Comparison of ENCODE assay signal across 19 cellular contexts in the genomic region with DNA sequence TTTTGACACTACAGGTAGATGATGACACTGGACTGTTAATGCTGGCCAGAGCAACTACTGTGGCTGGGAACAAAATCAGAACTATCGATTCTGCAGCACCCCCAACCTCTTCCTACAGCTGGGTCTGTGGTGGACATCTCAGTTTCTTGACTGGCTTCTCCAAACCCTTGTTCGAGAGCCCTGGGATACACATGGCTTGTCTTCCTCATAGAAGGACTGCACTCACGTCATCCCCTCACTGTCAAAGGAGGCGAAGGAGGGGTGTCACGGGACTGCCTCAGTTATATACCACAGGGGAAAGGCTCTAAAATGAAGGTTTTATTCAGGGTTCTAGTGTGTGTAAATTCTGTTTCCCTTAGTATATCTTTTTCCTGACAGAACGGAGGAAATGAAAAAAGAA. TPM values are rescaled to one million over a fixed set of nuclear protein-coding genes. Genes with fewer than 3 reads are reported as not detected.
DNase-seq lines count a peak whose midpoint lies in the region; ATAC-seq, FAIRE-seq and TF ChIP-seq lines count a peak whose summit lies in the region.
"Had no signal": no experiment of that assay in that cellular context is flagged by ENCODE, and none has a peak within 500 bp of the region (broad histone marks: within the 10 kb centered on the region; RNA-seq: fewer than 3 reads in every experiment).

No MANE protein-coding gene starts in this region.

- no peak for DNase-seq in H9
- no peak for DNase-seq in chondrocyte (ENCODE audit: low spot score)
- no peak for DNase-seq in right cardiac atrium
- DNase-seq in gastrocnemius medialis: no peak
- no peak for DNase-seq in HAP-1 (ENCODE audit: low spot score in 2 of 2)
- DNase-seq in trophoblast cell: no peak
- DNase-seq in activated CD4-positive, CD25-positive, alpha-beta regulatory T cell (lab: John Stamatoyannopoulos, UW): no peak
- no peak for DNase-seq in RCC 7860 (ENCODE audit: low spot score)
- DNase-seq: activated naive CD4-positive, alpha-beta T cell treated with Interleukin-2 at 50 U/mL for 16 hours; CD4-positive, alpha-beta memory T cell; DND-41; islet precursor cell; Kasumi-1; NCI-H1105; NCI-H774; SK-N-SH; stimulated activated CD4-positive, alpha-beta T cell treated with anti-CD3 and anti-CD28 coated beads, Interleukin-4, amount 100 ng/mL, for 24 hours had no signal

- intact Hi-C loops in right cardiac atrium (cut with DNase I) (no loop called here), gastrocnemius medialis (cut with DNase I; ENCODE audit: low total_unique reads) (loop anchor here (5.0 kb wide), 1 partner anchor 143 kb away; no protein-coding TSS in a partner anchor)

- H2BK15ac ChIP-seq in H9 (ENCODE audit: low read depth, low read length): no peak overlapping the region

- H3K56ac ChIP-seq in H9 (ENCODE audit: insufficient read length, low read depth, low read length): no peak overlapping the region

- H2BK120ac ChIP-seq in H9 (ENCODE audit: low read depth, low read length, poor library complexity, severe bottlenecking): no peak overlapping the region
- no peak overlapping the region for H2BK120ac ChIP-seq in trophoblast cell (ENCODE audit: insufficient read depth, low read length, poor library complexity)

- no peaks in the 10 kb centered on the region for H3K27me3 ChIP-seq in H9 (ENCODE audit: insufficient read depth, low read length)
- H3K27me3 ChIP-seq in right cardiac atrium (ENCODE audit: control insufficient read depth, insufficient read depth): no peaks in the 10 kb centered on the region
- H3K27me3 ChIP-seq in gastrocnemius medialis: no peaks in the 10 kb centered on the region
- H3K27me3 ChIP-seq in HAP-1 (ENCODE audit: low read depth): no peaks in the 10 kb centered on the region
- no peaks in the 10 kb centered on the region for H3K27me3 ChIP-seq in trophoblast cell (ENCODE audit: insufficient read depth, low read length)

- peak overlapping the region; percentile 22 to 25 (median 24); a peak in 1 of 7 replicates for H3K27ac Mint-ChIP-seq in H9
- H3K27ac Mint-ChIP-seq in chondrocyte (ENCODE audit: unreplicated experiment): peak overlapping the region; percentile 93
- H3K27ac Mint-ChIP-seq: dendritic cell treated with granulocyte-macrophage colony-stimulating factor and Interleukin-4, amounts not matched to agents 40 ng/mL and 50 ng/mL, for 4 days had no signal

- H3K4me1 ChIP-seq in H9 (ENCODE audit: insufficient read depth, low read length) (no peaks in the 10 kb centered on the region; the same call in 1 of the 2 replicates), right cardiac atrium (ENCODE audit: control insufficient read depth, insufficient read depth, low read length) (peaks cover 9% of the 10 kb centered on the region), gastrocnemius medialis (peaks cover 20 to 36% of the 10 kb centered on the region in 2 donors), HAP-1 (peaks cover 23% of the 10 kb centered on the region), trophoblast cell (ENCODE audit: control insufficient read depth in 1 of 2, insufficient read depth in 2 of 2, low read length in 2 of 2) (no peaks in the 10 kb centered on the region)

- in situ Hi-C loops in gastrocnemius medialis (cut with MboI; ENCODE audit: low sequenced_read_pairs in 4 of 4): no loop called here
- in situ Hi-C loops in HAP-1 (cut with MboI; ENCODE audit: low sequenced_read_pairs): no loop called here

- H2AFZ ChIP-seq in H9 (ENCODE audit: low read length) (no peak overlapping the region), trophoblast cell (ENCODE audit: insufficient read depth, low read length, poor library complexity) (no peak overlapping the region)

- H3K14ac ChIP-seq in H9 (ENCODE audit: insufficient read depth, low read length) (no peak overlapping the region), trophoblast cell (ENCODE audit: low read length) (no peak overlapping the region)

- H3K36me3 Mint-ChIP-seq in H9 (ENCODE audit: insufficient read depth in 1 of 3, low read depth in 3 of 3) (peaks cover 11 to 26% (median 16%) of the 10 kb centered on the region in 3 experiments; a peak in 6 of 7 replicates), chondrocyte (ENCODE audit: low read depth) (peaks cover 10% of the 10 kb centered on the region)

- H3K9me3 ChIP-seq in H9 (ENCODE audit: control insufficient read depth, low read depth, low read length) (no peaks in the 10 kb centered on the region), right cardiac atrium (ENCODE audit: control insufficient read depth, low read length) (no peaks in the 10 kb centered on the region), gastrocnemius medialis (no peaks in the 10 kb centered on the region), HAP-1 (no peaks in the 10 kb centered on the region), trophoblast cell (ENCODE audit: insufficient read depth, low read depth, low read length) (no peaks in the 10 kb centered on the region)
- H3K9me3 ChIP-seq: SK-N-SH had no signal

- no peak overlapping the region for H4K12ac ChIP-seq in trophoblast cell (ENCODE audit: low read depth, low read length)

- H3K23me2 ChIP-seq in H9 (ENCODE audit: insufficient read length, low read depth, low read length, poor library complexity, severe bottlenecking): no peaks in the 10 kb centered on the region

- H3K9ac ChIP-seq in H9 (ENCODE audit: extremely low read depth, insufficient read length, low read length) (no peak overlapping the region), trophoblast cell (ENCODE audit: low read length) (no peak overlapping the region)
- H3K9ac ChIP-seq: SK-N-SH had no signal

- H3K4me3 ChIP-seq in right cardiac atrium (ENCODE audit: low read length) (no peak overlapping the region), gastrocnemius medialis (no peak overlapping the region), HAP-1 (no peak overlapping the region), trophoblast cell (ENCODE audit: low read depth, low read length) (no peak overlapping the region)

- H3K4me1 Mint-ChIP-seq in H9 (peaks cover 9 to 17% of the 10 kb centered on the region in 2 experiments), chondrocyte (ENCODE audit: low read depth) (peaks cover 90% of the 10 kb centered on the region)

- H3K23ac ChIP-seq in H9 (ENCODE audit: insufficient read length, low read depth, low read length): no peak overlapping the region
- no peak overlapping the region for H3K23ac ChIP-seq in trophoblast cell (ENCODE audit: low read length)

- no peak overlapping the region for H3K4ac ChIP-seq in H9 (ENCODE audit: low read depth, low read length)
- H3K4ac ChIP-seq in trophoblast cell (ENCODE audit: low read depth, low read length): no peak overlapping the region

- H3K27ac ChIP-seq in H9 (ENCODE audit: insufficient read length, low read depth, low read length) (no peak overlapping the region), right cardiac atrium (ENCODE audit: low read length) (peak overlapping the region; percentile 64), gastrocnemius medialis (peak overlapping the region; percentile 0 to 80 (median 18)), trophoblast cell (ENCODE audit: low read depth, low read length) (no peak overlapping the region)

- H3K4me2 ChIP-seq in H9 (ENCODE audit: insufficient read depth, insufficient read length, low read length): no peak overlapping the region
- H3K4me2 ChIP-seq in trophoblast cell (ENCODE audit: low read length): no peak overlapping the region
- H3K4me2 ChIP-seq: SK-N-SH had no signal

- H3K18ac ChIP-seq in H9 (ENCODE audit: insufficient read length, low read depth, low read length): no peak overlapping the region
- H3K18ac ChIP-seq in trophoblast cell (ENCODE audit: low read length): no peak overlapping the region

- H4K91ac ChIP-seq in H9 (ENCODE audit: insufficient read length, low read depth, low read length) (no peak overlapping the region), trophoblast cell (ENCODE audit: low read depth, low read length) (no peak overlapping the region)

- no peak overlapping the region for H3T11ph ChIP-seq in H9 (ENCODE audit: low read length)

- H3K9me3 Mint-ChIP-seq in H9 (no peaks in the 10 kb centered on the region), chondrocyte (ENCODE audit: low read depth) (no peaks in the 10 kb centered on the region)
- H3K9me3 Mint-ChIP-seq: CD4-positive, alpha-beta memory T cell; dendritic cell treated with granulocyte-macrophage colony-stimulating factor and Interleukin-4, amounts not matched to agents 40 ng/mL and 50 ng/mL, for 4 days had no signal

- H2AK5ac ChIP-seq in H9 (ENCODE audit: insufficient read length, low read length) (no peak overlapping the region), trophoblast cell (ENCODE audit: low read length) (no peak overlapping the region)

- no peak overlapping the region for H2BK12ac ChIP-seq in H9 (ENCODE audit: insufficient read length, low read depth, low read length)
- H2BK12ac ChIP-seq in trophoblast cell (ENCODE audit: low read length): no peak overlapping the region

- no peaks in the 10 kb centered on the region for H4K20me1 ChIP-seq in H9 (ENCODE audit: control insufficient read depth, insufficient read depth, insufficient read length)

- H4K8ac ChIP-seq in H9 (replicated peaks; ENCODE audit: insufficient read length, low read depth, low read length) (no peak overlapping the region), trophoblast cell (ENCODE audit: low read depth, low read length) (no peak overlapping the region)

- no peak overlapping the region for H4K5ac ChIP-seq in H9 (ENCODE audit: insufficient read length, low read depth, low read length)

- H3K27me3 Mint-ChIP-seq in H9 (ENCODE audit: low read depth) (no peaks in the 10 kb centered on the region), chondrocyte (ENCODE audit: low read depth) (no peaks in the 10 kb centered on the region)
- H3K27me3 Mint-ChIP-seq: CD4-positive, alpha-beta memory T cell; dendritic cell treated with granulocyte-macrophage colony-stimulating factor and Interleukin-4, amounts not matched to agents 40 ng/mL and 50 ng/mL, for 4 days had no signal

- no peak for TF ChIP-seq POLR2A in gastrocnemius medialis (IDR thresholded peaks at IDR 0.05)

- ATAC-seq in right cardiac atrium (peak; percentile 20 to 49), gastrocnemius medialis (no peak)
- ATAC-seq: Panc1 had no signal

- no CpG with 5 or more reads among the region's 6 CpGs for WGBS in H9 (ENCODE audit: extremely low coverage, insufficient read length, low lambda C conversion rate)
- WGBS in right cardiac atrium: 61% methylated on average over 6 of the region's 6 CpGs
- no CpG with 5 or more reads among the region's 6 CpGs for WGBS in trophoblast cell (ENCODE audit: extremely low coverage, insufficient coverage, insufficient read length)

- no peak overlapping the region for H2BK5ac ChIP-seq in H9 (ENCODE audit: insufficient read length, low read length)
- no peak overlapping the region for H2BK5ac ChIP-seq in trophoblast cell (ENCODE audit: low read depth, low read length, poor library complexity)

- no peak overlapping the region for H3K4me3 Mint-ChIP-seq in H9
- no peak overlapping the region for H3K4me3 Mint-ChIP-seq in chondrocyte (ENCODE audit: unreplicated experiment)
- H3K4me3 Mint-ChIP-seq: CD4-positive, alpha-beta memory T cell; dendritic cell treated with granulocyte-macrophage colony-stimulating factor and Interleukin-4, amounts not matched to agents 40 ng/mL and 50 ng/mL, for 4 days had no signal

- no peak for FAIRE-seq in RCC 7860 (lab: Jason Lieb, UNC)

- H3K36me3 ChIP-seq in gastrocnemius medialis (peaks cover 0 to 13% of the 10 kb centered on the region in 2 donors), HAP-1 (replicated peaks) (peaks cover 33% of the 10 kb centered on the region), trophoblast cell (ENCODE audit: control insufficient read depth in 1 of 2, insufficient read depth in 2 of 2, low read length in 2 of 2) (peaks cover 12 to 28% of the 10 kb centered on the region in 2 experiments)

- H2BK20ac ChIP-seq in H9 (ENCODE audit: low read depth, low read length, poor library complexity, severe bottlenecking): no peak overlapping the region

- H3K79me1 ChIP-seq in H9 (ENCODE audit: insufficient read depth, low read depth, low read length, poor library complexity, severe bottlenecking) (peaks cover 3% of the 10 kb centered on the region), trophoblast cell (ENCODE audit: low read length) (no peaks in the 10 kb centered on the region)

- H3K79me2 ChIP-seq in H9 (ENCODE audit: insufficient read depth, low read length) (peaks cover 1% of the 10 kb centered on the region; the same call in 1 of the 2 replicates), trophoblast cell (ENCODE audit: control insufficient read depth, insufficient read depth, low read length, poor library complexity) (no peaks in the 10 kb centered on the region)

- TF ChIP-seq CTCF in H9 (conservative IDR thresholded peaks at IDR 0.05) (no peak), chondrocyte (IDR thresholded peaks at IDR 0.05) (no peak), gastrocnemius medialis (IDR thresholded peaks at IDR 0.05 in 4 of 5, conservative IDR thresholded peaks at IDR 0.05 in 1 of 5) (no peak)

RNA-seq across cellular contexts. Expression of gene PITPNB, which starts 44.9 kb away (rescaled TPM):
- 106 and 107 TPM in 2 replicates for total RNA-seq in H9 (2021)
- total RNA-seq in chondrocyte: 77.9 to 95.8 TPM (median 78.7 TPM) in 3 replicates
- 10 to 100 TPM; 77.3 to 92.7 (median 84.1) TPM for total RNA-seq in right cardiac atrium
- polyA plus RNA-seq in right cardiac atrium: 24.5 TPM
- 10 to 100 TPM; 12.1 to 18.7 (median 16.1) TPM for total RNA-seq in gastrocnemius medialis
- 109 and 112 TPM in 2 replicates for polyA plus RNA-seq in trophoblast cell (2013)

Comparison
In these comparisons a context has a peak if more than half of its experiments do, and no peak if none do; other contexts are left out.
1. H3K27ac ChIP-seq: peak in right cardiac atrium (single experiment) and gastrocnemius medialis (4 of 4); none in H9 (single experiment) and trophoblast cell (single experiment).
2. ATAC-seq: peak in right cardiac atrium (2 of 2); none in gastrocnemius medialis (0 of 2).